ENCODE assay signal across 1 cellular context in the genomic region with DNA sequence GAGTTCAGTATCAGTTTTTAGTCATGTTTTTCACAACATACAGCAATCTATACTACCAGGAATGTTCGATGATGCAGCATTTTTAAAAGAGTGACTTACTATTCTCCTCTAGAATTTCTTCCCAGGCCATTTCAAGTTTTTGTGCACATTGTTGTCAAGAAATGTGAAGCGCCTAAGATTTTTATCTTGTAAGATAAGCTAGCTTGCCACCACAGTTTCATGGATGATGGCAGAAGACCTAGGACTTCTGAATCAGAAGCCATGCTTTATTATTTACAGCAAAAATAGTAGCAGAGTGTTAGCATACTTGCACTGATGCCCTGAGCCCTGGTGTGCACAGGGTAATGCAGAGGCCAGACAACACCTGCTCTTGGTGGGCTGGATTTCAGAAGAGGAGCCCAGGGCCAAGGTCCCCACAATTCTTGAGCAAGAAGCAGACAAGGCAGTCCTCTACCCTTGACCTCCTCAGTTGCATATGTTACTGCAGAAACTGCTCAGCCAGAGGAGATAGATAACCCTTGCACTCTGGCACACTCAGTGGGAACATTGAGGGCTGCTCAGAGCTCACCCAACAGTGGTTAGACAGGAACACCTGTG.
A peak's percentile ranks its signal among the peaks of the same experiment; 100 is the strongest.
TF ChIP-seq lines count a peak whose summit lies in the region.

No MANE protein-coding gene starts in this region.

TF ChIP-seq in IMR-90, 13 proteins besides CTCF, POLR2A, EP300 and RAD21:
- TF ChIP-seq MXI1 (IDR thresholded peaks at IDR 0.05; ENCODE audit: borderline replicate concordance, low read depth, low read length), result no peak
- peak; percentile 59 for TF ChIP-seq MAFK (IDR thresholded peaks at IDR 0.05; ENCODE audit: low read depth, low read length)
